In the genomic region with DNA sequence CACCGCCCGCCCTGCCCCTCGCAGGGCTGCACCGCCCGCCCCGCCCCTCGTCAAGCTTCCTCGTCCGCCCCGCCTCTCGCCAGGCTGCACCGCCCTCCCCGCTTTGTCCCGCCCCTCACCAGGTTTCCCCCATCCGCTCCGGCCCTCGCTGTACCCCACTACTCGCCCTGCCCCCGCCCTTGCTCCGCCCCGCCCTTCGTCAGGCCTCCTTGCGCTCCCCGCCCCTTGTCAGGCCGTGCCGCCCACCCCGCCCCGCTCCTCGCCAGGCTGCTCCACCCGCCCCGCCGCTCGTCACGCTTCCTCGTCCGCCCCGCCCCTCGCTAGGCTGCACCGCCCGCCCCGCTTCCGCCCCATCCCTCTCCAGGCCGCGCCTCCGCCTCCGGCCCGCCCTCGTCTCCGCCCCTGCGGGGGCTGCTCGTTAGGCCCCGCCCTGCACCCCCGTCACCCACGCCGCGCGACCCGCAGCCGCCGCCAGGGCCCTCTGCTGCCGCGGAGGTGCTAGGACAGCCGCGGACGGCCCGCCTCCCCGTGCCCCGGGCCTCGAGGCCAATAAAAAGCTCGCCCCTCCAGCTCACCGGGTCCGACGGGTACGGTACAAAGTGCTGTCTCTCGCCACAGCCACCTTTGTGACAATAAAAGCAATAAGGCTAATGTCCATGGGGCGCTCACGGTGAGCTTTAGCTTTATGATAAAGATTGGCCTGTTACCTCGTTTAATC, we compare ENCODE assay signal across 1 cellular context.
TF ChIP-seq lines count a peak whose summit lies in the region.

No MANE protein-coding gene starts in this region.

TF ChIP-seq in HepG2, 621 proteins besides CTCF, POLR2A, EP300 and RAD21 (continued from another document):
- TF ChIP-seq KDM4B (CRISPR knock-in tag; IDR thresholded peaks at IDR 0.05), result no peak
- TF ChIP-seq, protein P1, sequence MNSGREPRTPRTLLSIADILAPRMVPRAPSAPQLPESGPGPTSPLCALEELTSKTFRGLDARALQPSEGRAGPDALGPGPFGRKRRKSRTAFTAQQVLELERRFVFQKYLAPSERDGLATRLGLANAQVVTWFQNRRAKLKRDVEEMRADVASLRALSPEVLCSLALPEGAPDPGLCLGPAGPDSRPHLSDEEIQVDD (CRISPR knock-in tag; IDR thresholded peaks at IDR 0.05; ENCODE audit: borderline replicate concordance), result no peak
- TF ChIP-seq ZNF296 (CRISPR knock-in tag; conservative IDR thresholded peaks at IDR 0.05), result no peak
- no peak for TF ChIP-seq KLF13 (CRISPR knock-in tag; IDR thresholded peaks at IDR 0.05)
- TF ChIP-seq, protein P2, sequence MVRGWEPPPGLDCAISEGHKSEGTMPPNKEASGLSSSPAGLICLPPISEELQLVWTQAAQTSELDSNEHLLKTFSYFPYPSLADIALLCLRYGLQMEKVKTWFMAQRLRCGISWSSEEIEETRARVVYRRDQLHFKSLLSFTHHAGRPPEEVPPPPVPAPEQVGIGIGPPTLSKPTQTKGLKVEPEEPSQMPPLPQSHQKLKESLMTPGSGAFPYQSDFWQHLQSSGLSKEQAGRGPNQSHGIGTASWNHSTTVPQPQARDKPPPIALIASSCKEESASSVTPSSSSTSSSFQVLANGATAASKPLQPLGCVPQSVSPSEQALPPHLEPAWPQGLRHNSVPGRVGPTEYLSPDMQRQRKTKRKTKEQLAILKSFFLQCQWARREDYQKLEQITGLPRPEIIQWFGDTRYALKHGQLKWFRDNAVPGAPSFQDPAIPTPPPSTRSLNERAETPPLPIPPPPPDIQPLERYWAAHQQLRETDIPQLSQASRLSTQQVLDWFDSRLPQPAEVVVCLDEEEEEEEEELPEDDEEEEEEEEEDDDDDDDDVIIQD (CRISPR knock-in tag; IDR thresholded peaks at IDR 0.05; ENCODE audit: low read depth), result no peak
- TF ChIP-seq, protein P3, sequence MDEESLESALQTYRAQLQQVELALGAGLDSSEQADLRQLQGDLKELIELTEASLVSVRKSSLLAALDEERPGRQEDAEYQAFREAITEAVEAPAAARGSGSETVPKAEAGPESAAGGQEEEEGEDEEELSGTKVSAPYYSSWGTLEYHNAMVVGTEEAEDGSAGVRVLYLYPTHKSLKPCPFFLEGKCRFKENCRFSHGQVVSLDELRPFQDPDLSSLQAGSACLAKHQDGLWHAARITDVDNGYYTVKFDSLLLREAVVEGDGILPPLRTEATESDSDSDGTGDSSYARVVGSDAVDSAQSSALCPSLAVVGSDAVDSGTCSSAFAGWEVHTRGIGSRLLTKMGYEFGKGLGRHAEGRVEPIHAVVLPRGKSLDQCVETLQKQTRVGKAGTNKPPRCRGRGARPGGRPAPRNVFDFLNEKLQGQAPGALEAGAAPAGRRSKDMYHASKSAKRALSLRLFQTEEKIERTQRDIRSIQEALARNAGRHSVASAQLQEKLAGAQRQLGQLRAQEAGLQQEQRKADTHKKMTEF (CRISPR knock-in tag; IDR thresholded peaks at IDR 0.05), result no peak
- TF ChIP-seq DNMT3B (CRISPR knock-in tag; conservative IDR thresholded peaks at IDR 0.05), result no peak
- TF ChIP-seq, protein P4, sequence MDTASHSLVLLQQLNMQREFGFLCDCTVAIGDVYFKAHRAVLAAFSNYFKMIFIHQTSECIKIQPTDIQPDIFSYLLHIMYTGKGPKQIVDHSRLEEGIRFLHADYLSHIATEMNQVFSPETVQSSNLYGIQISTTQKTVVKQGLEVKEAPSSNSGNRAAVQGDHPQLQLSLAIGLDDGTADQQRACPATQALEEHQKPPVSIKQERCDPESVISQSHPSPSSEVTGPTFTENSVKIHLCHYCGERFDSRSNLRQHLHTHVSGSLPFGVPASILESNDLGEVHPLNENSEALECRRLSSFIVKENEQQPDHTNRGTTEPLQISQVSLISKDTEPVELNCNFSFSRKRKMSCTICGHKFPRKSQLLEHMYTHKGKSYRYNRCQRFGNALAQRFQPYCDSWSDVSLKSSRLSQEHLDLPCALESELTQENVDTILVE (CRISPR knock-in tag; IDR thresholded peaks at IDR 0.05), result peak; percentile 88
- no peak for TF ChIP-seq NR2F2 (IDR thresholded peaks at IDR 0.05; ENCODE audit: borderline replicate concordance, low read depth)
- no peak for TF ChIP-seq ZNF382 (CRISPR knock-in tag; IDR thresholded peaks at IDR 0.05; ENCODE audit: borderline replicate concordance)
- TF ChIP-seq, protein P5, sequence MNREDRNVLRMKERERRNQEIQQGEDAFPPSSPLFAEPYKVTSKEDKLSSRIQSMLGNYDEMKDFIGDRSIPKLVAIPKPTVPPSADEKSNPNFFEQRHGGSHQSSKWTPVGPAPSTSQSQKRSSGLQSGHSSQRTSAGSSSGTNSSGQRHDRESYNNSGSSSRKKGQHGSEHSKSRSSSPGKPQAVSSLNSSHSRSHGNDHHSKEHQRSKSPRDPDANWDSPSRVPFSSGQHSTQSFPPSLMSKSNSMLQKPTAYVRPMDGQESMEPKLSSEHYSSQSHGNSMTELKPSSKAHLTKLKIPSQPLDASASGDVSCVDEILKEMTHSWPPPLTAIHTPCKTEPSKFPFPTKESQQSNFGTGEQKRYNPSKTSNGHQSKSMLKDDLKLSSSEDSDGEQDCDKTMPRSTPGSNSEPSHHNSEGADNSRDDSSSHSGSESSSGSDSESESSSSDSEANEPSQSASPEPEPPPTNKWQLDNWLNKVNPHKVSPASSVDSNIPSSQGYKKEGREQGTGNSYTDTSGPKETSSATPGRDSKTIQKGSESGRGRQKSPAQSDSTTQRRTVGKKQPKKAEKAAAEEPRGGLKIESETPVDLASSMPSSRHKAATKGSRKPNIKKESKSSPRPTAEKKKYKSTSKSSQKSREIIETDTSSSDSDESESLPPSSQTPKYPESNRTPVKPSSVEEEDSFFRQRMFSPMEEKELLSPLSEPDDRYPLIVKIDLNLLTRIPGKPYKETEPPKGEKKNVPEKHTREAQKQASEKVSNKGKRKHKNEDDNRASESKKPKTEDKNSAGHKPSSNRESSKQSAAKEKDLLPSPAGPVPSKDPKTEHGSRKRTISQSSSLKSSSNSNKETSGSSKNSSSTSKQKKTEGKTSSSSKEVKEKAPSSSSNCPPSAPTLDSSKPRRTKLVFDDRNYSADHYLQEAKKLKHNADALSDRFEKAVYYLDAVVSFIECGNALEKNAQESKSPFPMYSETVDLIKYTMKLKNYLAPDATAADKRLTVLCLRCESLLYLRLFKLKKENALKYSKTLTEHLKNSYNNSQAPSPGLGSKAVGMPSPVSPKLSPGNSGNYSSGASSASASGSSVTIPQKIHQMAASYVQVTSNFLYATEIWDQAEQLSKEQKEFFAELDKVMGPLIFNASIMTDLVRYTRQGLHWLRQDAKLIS (CRISPR knock-in tag; IDR thresholded peaks at IDR 0.05), result no peak
- TF ChIP-seq NCOA5 (CRISPR knock-in tag; IDR thresholded peaks at IDR 0.05), result no peak
- no peak for TF ChIP-seq ZFP82 (CRISPR knock-in tag; IDR thresholded peaks at IDR 0.05; ENCODE audit: borderline replicate concordance)
- TF ChIP-seq MAFK (conservative IDR thresholded peaks at IDR 0.05 in 1 of 2, IDR thresholded peaks at IDR 0.05 in 1 of 2; ENCODE audit: low read length in 2 of 2), result no peak
- no peak; the same call in 1 of the 2 replicates for TF ChIP-seq TARDBP (CRISPR knock-in tag; IDR thresholded peaks at IDR 0.05)
- TF ChIP-seq ZNF589 (CRISPR knock-in tag; conservative IDR thresholded peaks at IDR 0.05), result no peak; the same call in 1 of the 2 replicates
- TF ChIP-seq, protein P6, sequence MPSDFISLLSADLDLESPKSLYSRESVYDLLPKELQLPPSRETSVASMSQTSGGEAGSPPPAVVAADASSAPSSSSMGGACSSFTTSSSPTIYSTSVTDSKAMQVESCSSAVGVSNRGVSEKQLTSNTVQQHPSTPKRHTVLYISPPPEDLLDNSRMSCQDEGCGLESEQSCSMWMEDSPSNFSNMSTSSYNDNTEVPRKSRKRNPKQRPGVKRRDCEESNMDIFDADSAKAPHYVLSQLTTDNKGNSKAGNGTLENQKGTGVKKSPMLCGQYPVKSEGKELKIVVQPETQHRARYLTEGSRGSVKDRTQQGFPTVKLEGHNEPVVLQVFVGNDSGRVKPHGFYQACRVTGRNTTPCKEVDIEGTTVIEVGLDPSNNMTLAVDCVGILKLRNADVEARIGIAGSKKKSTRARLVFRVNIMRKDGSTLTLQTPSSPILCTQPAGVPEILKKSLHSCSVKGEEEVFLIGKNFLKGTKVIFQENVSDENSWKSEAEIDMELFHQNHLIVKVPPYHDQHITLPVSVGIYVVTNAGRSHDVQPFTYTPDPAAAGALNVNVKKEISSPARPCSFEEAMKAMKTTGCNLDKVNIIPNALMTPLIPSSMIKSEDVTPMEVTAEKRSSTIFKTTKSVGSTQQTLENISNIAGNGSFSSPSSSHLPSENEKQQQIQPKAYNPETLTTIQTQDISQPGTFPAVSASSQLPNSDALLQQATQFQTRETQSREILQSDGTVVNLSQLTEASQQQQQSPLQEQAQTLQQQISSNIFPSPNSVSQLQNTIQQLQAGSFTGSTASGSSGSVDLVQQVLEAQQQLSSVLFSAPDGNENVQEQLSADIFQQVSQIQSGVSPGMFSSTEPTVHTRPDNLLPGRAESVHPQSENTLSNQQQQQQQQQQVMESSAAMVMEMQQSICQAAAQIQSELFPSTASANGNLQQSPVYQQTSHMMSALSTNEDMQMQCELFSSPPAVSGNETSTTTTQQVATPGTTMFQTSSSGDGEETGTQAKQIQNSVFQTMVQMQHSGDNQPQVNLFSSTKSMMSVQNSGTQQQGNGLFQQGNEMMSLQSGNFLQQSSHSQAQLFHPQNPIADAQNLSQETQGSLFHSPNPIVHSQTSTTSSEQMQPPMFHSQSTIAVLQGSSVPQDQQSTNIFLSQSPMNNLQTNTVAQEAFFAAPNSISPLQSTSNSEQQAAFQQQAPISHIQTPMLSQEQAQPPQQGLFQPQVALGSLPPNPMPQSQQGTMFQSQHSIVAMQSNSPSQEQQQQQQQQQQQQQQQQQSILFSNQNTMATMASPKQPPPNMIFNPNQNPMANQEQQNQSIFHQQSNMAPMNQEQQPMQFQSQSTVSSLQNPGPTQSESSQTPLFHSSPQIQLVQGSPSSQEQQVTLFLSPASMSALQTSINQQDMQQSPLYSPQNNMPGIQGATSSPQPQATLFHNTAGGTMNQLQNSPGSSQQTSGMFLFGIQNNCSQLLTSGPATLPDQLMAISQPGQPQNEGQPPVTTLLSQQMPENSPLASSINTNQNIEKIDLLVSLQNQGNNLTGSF (CRISPR knock-in tag; IDR thresholded peaks at IDR 0.05), result no peak
- no peak for TF ChIP-seq ZNF577 (CRISPR knock-in tag; IDR thresholded peaks at IDR 0.05; ENCODE audit: borderline replicate concordance, low read depth)
- TF ChIP-seq ZNF282 (IDR thresholded peaks at IDR 0.05; ENCODE audit: partially characterized antibody), result no peak
- TF ChIP-seq, protein P7, sequence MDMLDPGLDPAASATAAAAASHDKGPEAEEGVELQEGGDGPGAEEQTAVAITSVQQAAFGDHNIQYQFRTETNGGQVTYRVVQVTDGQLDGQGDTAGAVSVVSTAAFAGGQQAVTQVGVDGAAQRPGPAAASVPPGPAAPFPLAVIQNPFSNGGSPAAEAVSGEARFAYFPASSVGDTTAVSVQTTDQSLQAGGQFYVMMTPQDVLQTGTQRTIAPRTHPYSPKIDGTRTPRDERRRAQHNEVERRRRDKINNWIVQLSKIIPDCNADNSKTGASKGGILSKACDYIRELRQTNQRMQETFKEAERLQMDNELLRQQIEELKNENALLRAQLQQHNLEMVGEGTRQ (IDR thresholded peaks at IDR 0.05; ENCODE audit: low read depth, low read length), result no peak
- TF ChIP-seq, protein P7 (CRISPR knock-in tag; IDR thresholded peaks at IDR 0.05; ENCODE audit: borderline replicate concordance), result no peak
- no peak for TF ChIP-seq ZNF326 (CRISPR knock-in tag; IDR thresholded peaks at IDR 0.05; ENCODE audit: borderline replicate concordance)
- no peak; the same call in 1 of the 2 replicates for TF ChIP-seq SP140L (CRISPR knock-in tag; IDR thresholded peaks at IDR 0.05; ENCODE audit: borderline replicate concordance)
- TF ChIP-seq NRL (CRISPR knock-in tag; IDR thresholded peaks at IDR 0.05; ENCODE audit: borderline replicate concordance), result no peak
- TF ChIP-seq, protein P8, sequence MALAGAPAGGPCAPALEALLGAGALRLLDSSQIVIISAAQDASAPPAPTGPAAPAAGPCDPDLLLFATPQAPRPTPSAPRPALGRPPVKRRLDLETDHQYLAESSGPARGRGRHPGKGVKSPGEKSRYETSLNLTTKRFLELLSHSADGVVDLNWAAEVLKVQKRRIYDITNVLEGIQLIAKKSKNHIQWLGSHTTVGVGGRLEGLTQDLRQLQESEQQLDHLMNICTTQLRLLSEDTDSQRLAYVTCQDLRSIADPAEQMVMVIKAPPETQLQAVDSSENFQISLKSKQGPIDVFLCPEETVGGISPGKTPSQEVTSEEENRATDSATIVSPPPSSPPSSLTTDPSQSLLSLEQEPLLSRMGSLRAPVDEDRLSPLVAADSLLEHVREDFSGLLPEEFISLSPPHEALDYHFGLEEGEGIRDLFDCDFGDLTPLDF (CRISPR knock-in tag; IDR thresholded peaks at IDR 0.05), result no peak
- no peak for TF ChIP-seq MAFF (IDR thresholded peaks at IDR 0.05; ENCODE audit: low read depth, low read length)
- no peak for TF ChIP-seq REL (CRISPR knock-in tag; conservative IDR thresholded peaks at IDR 0.05)
- TF ChIP-seq, protein P9, sequence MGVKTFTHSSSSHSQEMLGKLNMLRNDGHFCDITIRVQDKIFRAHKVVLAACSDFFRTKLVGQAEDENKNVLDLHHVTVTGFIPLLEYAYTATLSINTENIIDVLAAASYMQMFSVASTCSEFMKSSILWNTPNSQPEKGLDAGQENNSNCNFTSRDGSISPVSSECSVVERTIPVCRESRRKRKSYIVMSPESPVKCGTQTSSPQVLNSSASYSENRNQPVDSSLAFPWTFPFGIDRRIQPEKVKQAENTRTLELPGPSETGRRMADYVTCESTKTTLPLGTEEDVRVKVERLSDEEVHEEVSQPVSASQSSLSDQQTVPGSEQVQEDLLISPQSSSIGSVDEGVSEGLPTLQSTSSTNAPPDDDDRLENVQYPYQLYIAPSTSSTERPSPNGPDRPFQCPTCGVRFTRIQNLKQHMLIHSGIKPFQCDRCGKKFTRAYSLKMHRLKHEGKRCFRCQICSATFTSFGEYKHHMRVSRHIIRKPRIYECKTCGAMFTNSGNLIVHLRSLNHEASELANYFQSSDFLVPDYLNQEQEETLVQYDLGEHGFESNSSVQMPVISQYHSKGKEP (CRISPR knock-in tag; IDR thresholded peaks at IDR 0.05), result no peak
- TF ChIP-seq JUNB (CRISPR knock-in tag; IDR thresholded peaks at IDR 0.05; ENCODE audit: borderline replicate concordance), result no peak
- no peak for TF ChIP-seq NR1H2 (CRISPR knock-in tag; IDR thresholded peaks at IDR 0.05; ENCODE audit: borderline replicate concordance, low read depth)
- TF ChIP-seq ZNF703 (CRISPR knock-in tag; IDR thresholded peaks at IDR 0.05; ENCODE audit: borderline replicate concordance), result no peak
- no peak for TF ChIP-seq ZNF235 (CRISPR knock-in tag; IDR thresholded peaks at IDR 0.05; ENCODE audit: borderline replicate concordance)
- TF ChIP-seq, protein P10, sequence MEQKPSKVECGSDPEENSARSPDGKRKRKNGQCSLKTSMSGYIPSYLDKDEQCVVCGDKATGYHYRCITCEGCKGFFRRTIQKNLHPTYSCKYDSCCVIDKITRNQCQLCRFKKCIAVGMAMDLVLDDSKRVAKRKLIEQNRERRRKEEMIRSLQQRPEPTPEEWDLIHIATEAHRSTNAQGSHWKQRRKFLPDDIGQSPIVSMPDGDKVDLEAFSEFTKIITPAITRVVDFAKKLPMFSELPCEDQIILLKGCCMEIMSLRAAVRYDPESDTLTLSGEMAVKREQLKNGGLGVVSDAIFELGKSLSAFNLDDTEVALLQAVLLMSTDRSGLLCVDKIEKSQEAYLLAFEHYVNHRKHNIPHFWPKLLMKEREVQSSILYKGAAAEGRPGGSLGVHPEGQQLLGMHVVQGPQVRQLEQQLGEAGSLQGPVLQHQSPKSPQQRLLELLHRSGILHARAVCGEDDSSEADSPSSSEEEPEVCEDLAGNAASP (CRISPR knock-in tag; IDR thresholded peaks at IDR 0.05; ENCODE audit: borderline replicate concordance), result no peak
TF ChIP-seq in HepG2: peak in this region for 182.
